Comparison of ENCODE assay signal across 35 cellular contexts in the genomic region with DNA sequence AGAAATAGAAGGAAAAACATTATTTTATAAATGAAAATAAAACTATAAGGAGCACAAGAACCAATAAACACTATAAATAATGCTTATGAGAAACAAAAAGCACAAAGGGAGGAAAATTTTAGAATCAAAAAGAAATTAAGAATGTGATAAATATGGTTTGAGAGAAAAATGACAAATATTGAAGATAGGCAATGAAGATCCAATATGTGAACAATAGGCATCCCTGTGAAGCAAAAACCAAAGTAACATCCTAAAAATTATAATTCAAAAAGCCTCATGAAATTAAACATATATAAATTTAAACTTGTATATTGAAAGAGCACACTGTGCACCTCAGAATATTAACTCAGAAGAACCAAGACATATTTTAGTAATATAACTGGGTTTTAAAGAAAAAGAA.
"Had no signal": no experiment of that assay in that cellular context is flagged by ENCODE, and none has a peak within 500 bp of the region (broad histone marks: within the 10 kb centered on the region; RNA-seq: fewer than 3 reads in every experiment).

No MANE protein-coding gene starts in this region.

- H3K4me3 ChIP-seq: MG63 had no signal

- H3K27ac ChIP-seq: KMS-11 had no signal

- H3K36me3 ChIP-seq: MG63 had no signal

- DNase-seq: Karpas-422, Kasumi-1, MG63, MM.1S, MV-4-11, NCI-H1048, NCI-H1092, NCI-H1092 treated with DMSO at 0.1 percent for 48 hours, NCI-H1105, NCI-H1105 treated with DMSO at 0.1 percent for 48 hours, NCI-H1417, NCI-H1417 treated with DMSO at 0.1 percent for 48 hours, NCI-H1436, NCI-H1436 treated with DMSO at 0.1 percent for 48 hours, NCI-H146, NCI-H1694, NCI-H1694 treated with DMSO at 0.1 percent for 48 hours, NCI-H187, NCI-H187 treated with DMSO at 0.1 percent for 48 hours, NCI-H1930, NCI-H2029, NCI-H2029 treated with DMSO at 0.1 percent for 48 hours, NCI-H2081, NCI-H2081 treated with DMSO at 0.1 percent for 48 hours, NCI-H2107, NCI-H2171, NCI-H2171 treated with DMSO at 0.1 percent for 48 hours, NCI-H2227 treated with DMSO at 0.1 percent for 48 hours, NCI-H226, NCI-H345, NCI-H446, NCI-H446 treated with DMSO at 0.1 percent for 48 hours, NCI-H510A, NCI-H510A treated with DMSO at 0.1 percent for 48 hours had no signal
